Comparison of ENCODE assay signal across 14 cellular contexts in genomic region chr20:41051426-41051825, GRCh38. TPM values are rescaled to one million over a fixed set of nuclear protein-coding genes. Genes with fewer than 3 reads are reported as not detected.
A peak's percentile ranks its signal among the peaks of the same experiment; 100 is the strongest.
DNase-seq lines count a peak whose midpoint lies in the region; ATAC-seq and TF ChIP-seq lines count a peak whose summit lies in the region.
"Had no signal": no experiment of that assay in that cellular context is flagged by ENCODE, and none has a peak within 500 bp of the region (broad histone marks: within the 10 kb centered on the region; RNA-seq: fewer than 3 reads in every experiment).

No MANE protein-coding gene starts in this region.

- CTCF ChIA-PET in CD8-positive, alpha-beta memory T cell (lab: Charles Lee), result interaction anchor here (0.8 to 1.6 kb wide), 3 partner anchors 43 to 89 kb away, joined by 3 to 5 read pairs (median 3); no protein-coding TSS in a partner anchor

- H3K36me3 ChIP-seq in BLaER1 treated with 17β-estradiol and CSF1 and Interleukin-3, amounts not matched to agents 10 nM and 100 nM, result peaks cover 0 to 66% (median 43%) of the 10 kb centered on the region in 11 experiments; a peak in 20 of 22 replicates
- H3K36me3 ChIP-seq in CD8-positive, alpha-beta memory T cell (ENCODE audit: insufficient read depth, low read length), result no peaks in the 10 kb centered on the region
- no peaks in the 10 kb centered on the region for H3K36me3 ChIP-seq in mucosa of descending colon (ENCODE audit: low read depth)

- TF ChIP-seq CTCF in mucosa of descending colon (IDR thresholded peaks at IDR 0.05), result no peak

- no peak overlapping the region for H3K9ac ChIP-seq in BLaER1 treated with 17β-estradiol and CSF1 and Interleukin-3, amounts not matched to agents 10 nM and 100 nM

- H3K27ac ChIP-seq in BLaER1 treated with 17β-estradiol and CSF1 and Interleukin-3, amounts not matched to agents 10 nM and 100 nM, result no peak overlapping the region; a peak in 1 of 22 replicates
- peak overlapping the region; percentile 12 for H3K27ac ChIP-seq in CD8-positive, alpha-beta memory T cell (ENCODE audit: low read depth, low read length)

- H3K27ac Mint-ChIP-seq in CD8-positive, alpha-beta memory T cell, result peak overlapping the region in 5 of 8 donors; percentile 0 to 72 (median 37)
- H3K27ac Mint-ChIP-seq in activated naive CD8-positive, alpha-beta T cell, result peak overlapping the region; percentile 80

- peaks cover 85 to 99% (median 96%) of the 10 kb centered on the region in 3 donors for H3K4me1 Mint-ChIP-seq in CD8-positive, alpha-beta memory T cell
- peaks cover 97% of the 10 kb centered on the region for H3K4me1 Mint-ChIP-seq in activated naive CD8-positive, alpha-beta T cell (ENCODE audit: low read depth)

- H3K4me1 ChIP-seq in BLaER1 treated with 17β-estradiol and CSF1 and Interleukin-3, amounts not matched to agents 10 nM and 100 nM, result peaks cover 51 to 78% (median 58%) of the 10 kb centered on the region in 10 experiments
- H3K4me1 ChIP-seq in CD8-positive, alpha-beta memory T cell (ENCODE audit: insufficient read depth, low read length), result peaks cover 69% of the 10 kb centered on the region
- peaks cover 82% of the 10 kb centered on the region for H3K4me1 ChIP-seq in mucosa of descending colon (ENCODE audit: low read depth)

- no peaks in the 10 kb centered on the region for H3K9me3 Mint-ChIP-seq in CD8-positive, alpha-beta memory T cell
- no peaks in the 10 kb centered on the region for H3K9me3 Mint-ChIP-seq in activated naive CD8-positive, alpha-beta T cell (ENCODE audit: low read depth)

- peak overlapping the region in 7 of 11 experiments; percentile 6 to 86 (median 72); a peak in 10 of 22 replicates for H3K4me2 ChIP-seq in BLaER1 treated with 17β-estradiol and CSF1 and Interleukin-3, amounts not matched to agents 10 nM and 100 nM

- H3K36me3 Mint-ChIP-seq in CD8-positive, alpha-beta memory T cell, result peaks cover 4 to 11% (median 8%) of the 10 kb centered on the region in 3 donors
- peaks cover 18% of the 10 kb centered on the region for H3K36me3 Mint-ChIP-seq in activated naive CD8-positive, alpha-beta T cell

- DNase-seq in CD8-positive, alpha-beta memory T cell, result no peak
- peak in 1 of 3 donors; percentile 46 for DNase-seq in mucosa of descending colon
- DNase-seq in NCI-H1436 treated with DMSO at 0.1 percent for 48 hours (lab: John Stamatoyannopoulos, UW), result no peak
- DNase-seq: activated CD8-positive, alpha-beta memory T cell treated with anti-CD3 and anti-CD28 coated beads, Interleukin-2, amount 50 U/mL, for 4 hours; Calu3; NCI-H1694; NCI-H82; nucleus accumbens; stimulated activated CD4-positive, alpha-beta T cell treated with anti-CD3 and anti-CD28 coated beads, Interleukin-2, amount 100 ng/mL, for 48 hours had no signal

- no peaks in the 10 kb centered on the region for H3K27me3 Mint-ChIP-seq in CD8-positive, alpha-beta memory T cell
- H3K27me3 Mint-ChIP-seq in activated naive CD8-positive, alpha-beta T cell, result no peaks in the 10 kb centered on the region

- H4K20me1 ChIP-seq in BLaER1 treated with 17β-estradiol and CSF1 and Interleukin-3, amounts not matched to agents 10 nM and 100 nM, result peaks cover 96 to 100% (median 100%) of the 10 kb centered on the region in 11 experiments

- H3K4me3 ChIP-seq in BLaER1 treated with 17β-estradiol and CSF1 and Interleukin-3, amounts not matched to agents 10 nM and 100 nM, result no peak overlapping the region
- H3K4me3 ChIP-seq in CD8-positive, alpha-beta memory T cell (ENCODE audit: low read length), result no peak overlapping the region
- no peak overlapping the region for H3K4me3 ChIP-seq in mucosa of descending colon

- H3K4me3 Mint-ChIP-seq in CD8-positive, alpha-beta memory T cell, result peak overlapping the region; percentile 27 to 77 (median 47)
- H3K4me3 Mint-ChIP-seq in activated naive CD8-positive, alpha-beta T cell, result peak overlapping the region; percentile 51

- intact Hi-C loops in mucosa of descending colon (cut with DNase I, micrococcal nuclease), result no loop called here

- H3K9me3 ChIP-seq in BLaER1 treated with 17β-estradiol and CSF1 and Interleukin-3, amounts not matched to agents 10 nM and 100 nM (replicated peaks in 1 of 11), result peaks cover 0 to 29% (median 14%) of the 10 kb centered on the region in 11 experiments; a peak in 16 of 22 replicates
- H3K9me3 ChIP-seq in CD8-positive, alpha-beta memory T cell (ENCODE audit: low read length), result no peaks in the 10 kb centered on the region
- no peaks in the 10 kb centered on the region for H3K9me3 ChIP-seq in mucosa of descending colon

- ATAC-seq in mucosa of descending colon (peak; percentile 65), GM18868 (IDR thresholded peaks at IDR 0.05; ENCODE audit: unreplicated experiment) (no peak), GM21367 (IDR thresholded peaks at IDR 0.05; ENCODE audit: unreplicated experiment) (no peak), HG03432 (IDR thresholded peaks at IDR 0.05; ENCODE audit: unreplicated experiment) (no peak)

- POLR2A ChIA-PET in CD8-positive, alpha-beta memory T cell (lab: Charles Lee), result no interaction called here

- H3K27me3 ChIP-seq in BLaER1 treated with 17β-estradiol and CSF1 and Interleukin-3, amounts not matched to agents 10 nM and 100 nM, result no peaks in the 10 kb centered on the region
- no peaks in the 10 kb centered on the region for H3K27me3 ChIP-seq in CD8-positive, alpha-beta memory T cell (ENCODE audit: insufficient read depth, low read length, poor library complexity, severe bottlenecking)

RNA-seq across cellular contexts. Expression of gene TOP1, which starts 22.8 kb away (rescaled TPM):
- 100 to 1,000 TPM in 1 of 2 experiments, 10 to 100 TPM in 1; 98.5 to 103 TPM for total RNA-seq in CD8-positive, alpha-beta memory T cell
- polyA plus RNA-seq in CD8-positive, alpha-beta memory T cell, result 15.0 TPM
- 10 to 100 TPM; 51.8 to 60.0 (median 57.7) TPM for total RNA-seq in mucosa of descending colon
